In the genomic region with DNA sequence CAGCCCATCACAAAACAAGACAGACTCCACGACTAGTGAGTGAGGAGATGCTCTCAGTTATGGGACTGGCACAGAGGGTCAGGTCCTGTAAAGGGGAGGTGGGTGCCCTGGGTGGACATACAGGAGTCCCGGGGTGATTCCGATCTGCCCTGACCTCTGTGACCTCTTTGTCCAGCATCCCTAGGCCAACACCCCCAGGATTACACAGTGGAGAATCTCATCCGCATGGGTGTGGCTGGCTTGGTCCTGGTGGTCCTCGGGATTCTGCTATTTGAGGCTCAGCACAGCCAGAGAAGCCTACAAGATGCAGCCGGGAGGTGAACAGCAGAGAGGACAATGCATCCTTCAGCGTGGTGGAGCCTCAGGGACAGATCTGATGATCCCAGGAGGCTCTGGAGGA, we compare ENCODE assay signal across 29 cellular contexts. TPM values are rescaled to one million over a fixed set of nuclear protein-coding genes. Genes with fewer than 3 reads are reported as not detected.
DNase-seq lines count a peak whose midpoint lies in the region; ATAC-seq, FAIRE-seq and TF ChIP-seq lines count a peak whose summit lies in the region.
"Had no signal": no experiment of that assay in that cellular context is flagged by ENCODE, and none has a peak within 500 bp of the region (broad histone marks: within the 10 kb centered on the region; RNA-seq: fewer than 3 reads in every experiment).

No MANE protein-coding gene starts in this region.

- peaks cover 16 to 56% (median 41%) of the 10 kb centered on the region in 11 experiments; a peak in 19 of 22 replicates for H4K20me1 ChIP-seq in BLaER1 treated with 17β-estradiol and CSF1 and Interleukin-3, amounts not matched to agents 10 nM and 100 nM

- peak overlapping the region in 5 of 11 experiments; percentile 5 to 63 (median 50); a peak in 8 of 22 replicates for H3K27ac ChIP-seq in BLaER1 treated with 17β-estradiol and CSF1 and Interleukin-3, amounts not matched to agents 10 nM and 100 nM
- no peak overlapping the region for H3K27ac ChIP-seq in left lung

- H3K4me2 ChIP-seq in BLaER1 treated with 17β-estradiol and CSF1 and Interleukin-3, amounts not matched to agents 10 nM and 100 nM = peak overlapping the region in 9 of 11 experiments; percentile 28 to 91 (median 77); a peak in 16 of 22 replicates

- peak overlapping the region in 4 of 11 experiments; percentile 37 to 47 (median 40); a peak in 6 of 22 replicates for H3K9ac ChIP-seq in BLaER1 treated with 17β-estradiol and CSF1 and Interleukin-3, amounts not matched to agents 10 nM and 100 nM

- peaks cover 40 to 79% (median 71%) of the 10 kb centered on the region in 11 experiments for H3K36me3 ChIP-seq in BLaER1 treated with 17β-estradiol and CSF1 and Interleukin-3, amounts not matched to agents 10 nM and 100 nM
- H3K36me3 ChIP-seq in bronchial epithelial cell (ENCODE audit: control insufficient read depth, insufficient read depth, low read length) (no peaks in the 10 kb centered on the region), left lung (peaks cover 0 to 18% of the 10 kb centered on the region in 2 donors)
- H3K36me3 ChIP-seq: BE2C had no signal

- intact Hi-C loops in left lung (cut with DNase I) = no loop called here

- no peak for TF ChIP-seq CTCF in bronchial epithelial cell (IDR thresholded peaks at IDR 0.05; ENCODE audit: insufficient read depth, low read length, severe bottlenecking)
- no peak for TF ChIP-seq CTCF in left lung (IDR thresholded peaks at IDR 0.05)

- H3K4me1 ChIP-seq in BLaER1 treated with 17β-estradiol and CSF1 and Interleukin-3, amounts not matched to agents 10 nM and 100 nM = peaks cover 12 to 77% (median 65%) of the 10 kb centered on the region in 10 experiments
- no peaks in the 10 kb centered on the region for H3K4me1 ChIP-seq in left lung
- H3K4me1 ChIP-seq: BE2C had no signal

- FAIRE-seq in bronchial epithelial cell (lab: Jason Lieb, UNC) = peak; percentile 7
- FAIRE-seq: A204.1, GM12878, GM12892, GM19239 had no signal

- DNase-seq in bronchial epithelial cell (ENCODE audit: low read depth) = no peak
- DNase-seq in mesenteric fat pad (ENCODE audit: low spot score) = peak; percentile 77
- DNase-seq in NCI-H1436 (lab: John Stamatoyannopoulos, UW) = no peak
- DNase-seq in left lung = no peak
- DNase-seq: 8988T; ACHN; BE2C; C1 segment of cervical spinal cord; CD4-positive, alpha-beta memory T cell; CD4-positive, CD25-positive, alpha-beta regulatory T cell; CD8-positive, alpha-beta memory T cell; COR-L47; DMS 273 treated with DMSO at 0.1 percent for 48 hours; DMS153; DMS53; DMS79; DND-41; EL; GDM1 had no signal

- H3K27me3 ChIP-seq in BLaER1 treated with 17β-estradiol and CSF1 and Interleukin-3, amounts not matched to agents 10 nM and 100 nM = peaks cover 0 to 16% (median 0%) of the 10 kb centered on the region in 11 experiments; a peak in 4 of 22 replicates
- H3K27me3 ChIP-seq in bronchial epithelial cell (ENCODE audit: control insufficient read depth, insufficient read depth, low read length) (no peaks in the 10 kb centered on the region), left lung (peaks cover 0 to 41% of the 10 kb centered on the region in 2 donors)

- no peak for ATAC-seq in HG02973 (IDR thresholded peaks at IDR 0.05; ENCODE audit: unreplicated experiment)
- no peak for ATAC-seq in GM18502 (IDR thresholded peaks at IDR 0.05; ENCODE audit: poor library complexity, unreplicated experiment)
- no peak for ATAC-seq in left lung
- ATAC-seq: GM12878 had no signal

- H3K4me3 ChIP-seq in BLaER1 treated with 17β-estradiol and CSF1 and Interleukin-3, amounts not matched to agents 10 nM and 100 nM = no peak overlapping the region; a peak in 2 of 20 replicates
- H3K4me3 ChIP-seq in bronchial epithelial cell (ENCODE audit: low read depth, low read length) (no peak overlapping the region), left lung (no peak overlapping the region)
- H3K4me3 ChIP-seq: GM12878 had no signal

- H3K9me3 ChIP-seq in BLaER1 treated with 17β-estradiol and CSF1 and Interleukin-3, amounts not matched to agents 10 nM and 100 nM (replicated peaks in 1 of 11) = peaks cover 19 to 41% (median 25%) of the 10 kb centered on the region in 11 experiments
- peaks cover 0 to 7% of the 10 kb centered on the region in 2 donors for H3K9me3 ChIP-seq in left lung
- H3K9me3 ChIP-seq: BE2C had no signal

RNA-seq across cellular contexts. Expression of a gene that starts 6.4 kb away (rescaled TPM):
- total RNA-seq in bronchial epithelial cell = not detected in 2 replicates
- 3.7 TPM for total RNA-seq in mesenteric fat pad
- 10 to 100 TPM in 1 of 2 donors, 1 to 10 TPM in 1; 1.8 to 13.5 TPM for total RNA-seq in left lung
- total RNA-seq: A673; CD4-positive, alpha-beta memory T cell; CD4-positive, CD25-positive, alpha-beta regulatory T cell; CD8-positive, alpha-beta memory T cell; Daoy; G401; GM12878 had no signal

RNA-seq across cellular contexts. Expression of a gene that starts 13.4 kb away (rescaled TPM):
- total RNA-seq in bronchial epithelial cell = not detected in 2 replicates
- 10.0 TPM for total RNA-seq in mesenteric fat pad
- 10 to 100 TPM in 1 of 2 donors, 1 to 10 TPM in 1; 6.2 to 39.7 TPM for total RNA-seq in left lung
- total RNA-seq: A673; CD4-positive, CD25-positive, alpha-beta regulatory T cell; CD8-positive, alpha-beta memory T cell; Daoy; G401 had no signal

RNA-seq across cellular contexts. Expression of a gene that starts 43.3 kb away (rescaled TPM):
- not detected in 2 replicates for total RNA-seq in bronchial epithelial cell
- 10.5 TPM for total RNA-seq in mesenteric fat pad
- 10 to 100 TPM; 10.9 to 47.3 TPM for total RNA-seq in left lung
- total RNA-seq: A673; CD4-positive, CD25-positive, alpha-beta regulatory T cell; Daoy; G401 had no signal

Comparison
In these comparisons a context has a peak if more than half of its experiments do, and no peak if none do; other contexts are left out.
1. RNA of a gene that starts 43.3 kb away (total RNA-seq): 10.9 to 47.3 TPM in left lung and 10.5 TPM in mesenteric fat pad (single experiment); not detected in bronchial epithelial cell; every median in the first group is over 10 times any median in the second.